In the genomic region with DNA sequence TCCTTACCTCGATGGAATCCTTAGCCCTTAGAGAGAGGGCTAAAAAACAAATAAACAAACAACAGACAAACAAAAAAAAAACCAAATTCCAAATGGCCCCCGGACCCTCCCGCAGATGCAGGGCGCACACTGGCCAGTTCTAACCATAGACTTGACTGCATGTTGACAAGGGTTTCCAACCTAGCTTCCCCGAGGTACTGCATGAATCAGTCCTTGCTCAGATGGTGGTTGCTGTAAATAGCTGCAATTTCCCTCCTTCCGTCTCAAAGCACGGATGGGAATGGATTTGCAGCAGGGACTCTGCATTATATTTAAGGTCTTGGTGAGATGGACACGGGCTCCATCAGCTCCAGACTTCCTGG, we compare ENCODE assay signal across 8 cellular contexts.
A peak's percentile ranks its signal among the peaks of the same experiment; 100 is the strongest.
DNase-seq lines count a peak whose midpoint lies in the region; ATAC-seq and TF ChIP-seq lines count a peak whose summit lies in the region.

No MANE protein-coding gene starts in this region.

- H3K27me3 Mint-ChIP-seq in activated T-helper 1 cell treated with anti-CD3 and anti-CD28 coated beads, Interleukin-12 subunit alpha, Interleukin-12 subunit beta, Interleukin-2, Interleukin-4 antibody, amounts not matched to agents 30 ng/mL and 10 ng/mL and 1 ng/mL, durations not matched to agents 14 hours and 24 hours and 36 hours (ENCODE audit: insufficient read depth), result peaks cover 16% of the 10 kb centered on the region

- H3K27ac Mint-ChIP-seq in activated T-helper 1 cell treated with anti-CD3 and anti-CD28 coated beads, Interleukin-12 subunit alpha, Interleukin-12 subunit beta, Interleukin-2, Interleukin-4 antibody, amounts not matched to agents 30 ng/mL and 10 ng/mL and 1 ng/mL, durations not matched to agents 14 hours and 24 hours and 36 hours, result peak overlapping the region; percentile 47

- peaks cover 9% of the 10 kb centered on the region for H3K4me1 Mint-ChIP-seq in activated T-helper 1 cell treated with anti-CD3 and anti-CD28 coated beads, Interleukin-12 subunit alpha, Interleukin-12 subunit beta, Interleukin-2, Interleukin-4 antibody, amounts not matched to agents 30 ng/mL and 10 ng/mL and 1 ng/mL, durations not matched to agents 14 hours and 24 hours and 36 hours (ENCODE audit: low read depth)

- no peaks in the 10 kb centered on the region for H3K9me3 Mint-ChIP-seq in activated T-helper 1 cell treated with anti-CD3 and anti-CD28 coated beads, Interleukin-12 subunit alpha, Interleukin-12 subunit beta, Interleukin-2, Interleukin-4 antibody, amounts not matched to agents 30 ng/mL and 10 ng/mL and 1 ng/mL, durations not matched to agents 14 hours and 24 hours and 36 hours

- H3K4me2 ChIP-seq in osteoblast (ENCODE audit: insufficient read depth, low read length), result peak overlapping the region; percentile 96

- H3K4me3 Mint-ChIP-seq in activated T-helper 1 cell treated with anti-CD3 and anti-CD28 coated beads, Interleukin-12 subunit alpha, Interleukin-12 subunit beta, Interleukin-2, Interleukin-4 antibody, amounts not matched to agents 30 ng/mL and 10 ng/mL and 1 ng/mL, durations not matched to agents 14 hours and 24 hours and 36 hours, result peak overlapping the region; percentile 85

- peak overlapping the region; percentile 15 for H3K9ac ChIP-seq in HUES6 (ENCODE audit: low read length)

- H3K27ac ChIP-seq in HUES6 (ENCODE audit: low read depth, low read length) (no peak overlapping the region), cardiac muscle cell (no peak overlapping the region), osteoblast (ENCODE audit: low read depth, low read length) (no peak overlapping the region)

- H3K4me3 ChIP-seq in HUES6 (ENCODE audit: low read depth, low read length) (peak overlapping the region; percentile 69), cardiac muscle cell (peak overlapping the region; percentile 37), osteoblast (ENCODE audit: insufficient read depth, low read length) (peak overlapping the region; percentile 76)

- no peaks in the 10 kb centered on the region for H3K36me3 Mint-ChIP-seq in activated T-helper 1 cell treated with anti-CD3 and anti-CD28 coated beads, Interleukin-12 subunit alpha, Interleukin-12 subunit beta, Interleukin-2, Interleukin-4 antibody, amounts not matched to agents 30 ng/mL and 10 ng/mL and 1 ng/mL, durations not matched to agents 14 hours and 24 hours and 36 hours (ENCODE audit: low read depth)

- peak overlapping the region; percentile 86 for H2AFZ ChIP-seq in osteoblast (ENCODE audit: low read length)

- peaks cover 17% of the 10 kb centered on the region for H3K27me3 ChIP-seq in HUES6 (ENCODE audit: control insufficient read depth, insufficient read depth, low read length)
- H3K27me3 ChIP-seq in cardiac muscle cell, result peaks cover 12% of the 10 kb centered on the region
- H3K27me3 ChIP-seq in osteoblast (ENCODE audit: insufficient read depth, low read length), result peaks cover 37% of the 10 kb centered on the region

- H3K36me3 ChIP-seq in HUES6 (ENCODE audit: control insufficient read depth, insufficient read depth, low read length) (no peaks in the 10 kb centered on the region), cardiac muscle cell (no peaks in the 10 kb centered on the region), osteoblast (ENCODE audit: insufficient read depth, low read length) (no peaks in the 10 kb centered on the region)

- H3K9me3 ChIP-seq in HUES6 (ENCODE audit: control insufficient read depth, insufficient read depth, low read depth, low read length) (no peaks in the 10 kb centered on the region), cardiac muscle cell (ENCODE audit: low read depth) (no peaks in the 10 kb centered on the region), osteoblast (ENCODE audit: low read depth, low read length) (no peaks in the 10 kb centered on the region)

- intact Hi-C loops in activated T-helper 1 cell treated with anti-CD3 and anti-CD28 coated beads, Interleukin-12 subunit alpha, Interleukin-12 subunit beta, Interleukin-2, Interleukin-4 antibody, amounts not matched to agents 30 ng/mL and 10 ng/mL and 1 ng/mL, durations not matched to agents 14 hours and 24 hours and 36 hours (cut with micrococcal nuclease), result loop anchor here (5.0 kb wide), 1 partner anchor 251 kb away; no protein-coding TSS in a partner anchor

- H3K79me2 ChIP-seq in osteoblast (ENCODE audit: insufficient read depth, low read length), result no peaks in the 10 kb centered on the region

- ATAC-seq in GM21360 (IDR thresholded peaks at IDR 0.05; ENCODE audit: unreplicated experiment), result peak; percentile 18

- peak; percentile 47 for DNase-seq in EL
- no peak for DNase-seq in activated T-helper 1 cell treated with anti-CD3 and anti-CD28 coated beads, Interleukin-12 subunit alpha, Interleukin-12 subunit beta, Interleukin-2, Interleukin-4 antibody, amounts not matched to agents 30 ng/mL and 10 ng/mL and 1 ng/mL, durations not matched to agents 14 hours and 24 hours and 36 hours (ENCODE audit: low spot score)
- peak; percentile 11 to 59 for DNase-seq in cardiac muscle cell (ENCODE audit: low read depth in 1 of 2, low spot score in 1 of 2)
- DNase-seq in osteoblast (ENCODE audit: insufficient read length, low spot score, missing footprints), result peak; percentile 41
- DNase-seq in Kasumi-1 (lab: John Stamatoyannopoulos, UW), result no peak
- no peak for DNase-seq in SKM-1 treated with dmso at 0.1 percent for 144 hours (lab: John Stamatoyannopoulos, UW; ENCODE audit: unreplicated experiment)

- no peaks in the 10 kb centered on the region for H4K20me1 ChIP-seq in osteoblast (ENCODE audit: insufficient read depth, low read length)

- H3K4me1 ChIP-seq in HUES6 (ENCODE audit: control insufficient read depth, insufficient read depth, low read length), result peaks cover 3% of the 10 kb centered on the region; the same call in 1 of the 2 replicates
- H3K4me1 ChIP-seq in cardiac muscle cell (ENCODE audit: low read depth), result peaks cover 5% of the 10 kb centered on the region
- peaks cover 4% of the 10 kb centered on the region for H3K4me1 ChIP-seq in osteoblast (ENCODE audit: insufficient read depth, low read length)

- no peak for TF ChIP-seq CTCF in cardiac muscle cell (IDR thresholded peaks at IDR 0.05; ENCODE audit: low read depth, low read length)
- TF ChIP-seq CTCF in osteoblast (IDR thresholded peaks at IDR 0.05; ENCODE audit: extremely low read depth, low read depth, low read length), result no peak

Comparison
In these comparisons a context has a peak if more than half of its experiments do, and no peak if none do; other contexts are left out.
1. DNase-seq: peak in EL (single experiment), cardiac muscle cell (2 of 2) and osteoblast (single experiment); none in activated T-helper 1 cell treated with anti-CD3 and anti-CD28 coated beads, Interleukin-12 subunit alpha, Interleukin-12 subunit beta, Interleukin-2, Interleukin-4 antibody, amounts not matched to agents 30 ng/mL and 10 ng/mL and 1 ng/mL, durations not matched to agents 14 hours and 24 hours and 36 hours (single experiment), Kasumi-1 (0 of 2) and SKM-1 treated with dmso at 0.1 percent for 144 hours (single experiment).
2. Peak in every context shown above with its lines, with median percentiles within 50 percentile points of each other: H3K4me3 ChIP-seq.